ENCODE assay signal across 10 cellular contexts in genomic region chr5:170297589-170298462, GRCh38. TPM values are rescaled to one million over a fixed set of nuclear protein-coding genes. Genes with fewer than 3 reads are reported as not detected.
DNase-seq lines count a peak whose midpoint lies in the region; ATAC-seq lines count a peak whose summit lies in the region.
"Had no signal": no experiment of that assay in that cellular context is flagged by ENCODE, and none has a peak within 500 bp of the region (broad histone marks: within the 10 kb centered on the region; RNA-seq: fewer than 3 reads in every experiment).

TSS of gene LCP2 (minus strand) at chr5:170297777. CDS start at chr5:170297611, 166 bp downstream.

- no peaks in the 10 kb centered on the region for H3K9me3 ChIP-seq in HAP-1

- H3K4me1 ChIP-seq in HAP-1: no peaks in the 10 kb centered on the region

- ATAC-seq in GM18909 (IDR thresholded peaks at IDR 0.05; ENCODE audit: poor library complexity, unreplicated experiment): peak; percentile 50
- peak; percentile 39 for ATAC-seq in HG02798 (IDR thresholded peaks at IDR 0.05; ENCODE audit: poor library complexity, unreplicated experiment)
- ATAC-seq in GM18861 (IDR thresholded peaks at IDR 0.05; ENCODE audit: unreplicated experiment): no peak

- peak within 1 kb of the TSS; percentile 87 for H3K27ac ChIP-seq in cingulate gyrus (ENCODE audit: low read depth, low read length)

- in situ Hi-C loops in HAP-1 (cut with MboI; ENCODE audit: low sequenced_read_pairs): no loop called here

- DNase-seq in SKM-1 treated with dmso at 0.1 percent for 144 hours (lab: John Stamatoyannopoulos, UW; ENCODE audit: unreplicated experiment) (peak; percentile 41), posterior vena cava (ENCODE audit: low spot score) (no peak), kidney tubule cell (ENCODE audit: low spot score) (no peak), HAP-1 (ENCODE audit: low spot score in 2 of 2) (no peak)
- DNase-seq: IMR-90 had no signal

- H3K4me3 ChIP-seq in HAP-1: no peak within 1 kb of the TSS

- H3K27me3 ChIP-seq in HAP-1 (ENCODE audit: low read depth): peaks cover 2% of the 10 kb centered on the region

- no peaks in the 10 kb centered on the region for H3K36me3 ChIP-seq in HAP-1 (replicated peaks)

- intact Hi-C loops in posterior vena cava (cut with DNase I): no loop called here

RNA-seq across cellular contexts. Expression of gene LCP2, which starts in this region (rescaled TPM):
- total RNA-seq in posterior vena cava: 10 to 100 TPM; 19.3 to 25.0 TPM
- total RNA-seq: fibroblast of lung, IMR-90 had no signal
